12 cellular contexts compared by ENCODE assay signal in the genomic region with DNA sequence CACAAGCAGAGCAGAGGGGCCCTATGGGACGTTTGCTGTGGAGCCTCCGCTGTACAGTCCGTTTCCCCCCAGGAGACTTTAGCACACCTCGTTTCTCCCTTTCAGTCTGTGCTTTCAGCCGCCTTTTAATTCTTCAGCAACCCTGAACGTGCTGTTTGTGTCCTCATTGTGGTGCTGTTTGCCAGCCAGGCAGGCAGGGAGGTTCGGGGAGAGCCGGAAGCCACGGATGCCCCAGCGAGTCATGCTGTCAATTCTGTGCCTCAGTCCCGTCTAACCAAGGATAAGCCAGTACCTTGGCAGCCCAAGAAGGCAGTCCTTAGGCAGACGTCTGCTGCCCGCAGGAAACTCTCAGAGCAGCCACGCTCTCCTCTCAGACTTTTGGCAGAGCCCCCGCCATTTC.
DNase-seq lines count a peak whose midpoint lies in the region; ATAC-seq and TF ChIP-seq lines count a peak whose summit lies in the region.
"Had no signal": no experiment of that assay in that cellular context is flagged by ENCODE, and none has a peak within 500 bp of the region (broad histone marks: within the 10 kb centered on the region; RNA-seq: fewer than 3 reads in every experiment).

No MANE protein-coding gene starts in this region.

- H3K27me3 Mint-ChIP-seq in HFFc6 (ENCODE audit: insufficient read depth) = peaks cover 11% of the 10 kb centered on the region

- no peaks in the 10 kb centered on the region; the same call in 1 of the 2 replicates for H3K9me3 Mint-ChIP-seq in HFFc6

- no peak for ATAC-seq in GM21786 (IDR thresholded peaks at IDR 0.05; ENCODE audit: unreplicated experiment)

- H3K36me3 Mint-ChIP-seq in HFFc6 (ENCODE audit: low read depth) = peaks cover 6% of the 10 kb centered on the region; the same call in 1 of the 2 replicates

- H3K4me3 Mint-ChIP-seq in HFFc6 = no peak overlapping the region
- H3K4me3 Mint-ChIP-seq: naive B cell had no signal

- TF ChIP-seq CTCF in HFFc6 (IDR thresholded peaks at IDR 0.05) = no peak

- no peak overlapping the region for H3K27ac Mint-ChIP-seq in HFFc6
- H3K27ac Mint-ChIP-seq: naive B cell had no signal

- peaks cover 33% of the 10 kb centered on the region for H3K4me1 Mint-ChIP-seq in HFFc6 (ENCODE audit: low read depth)
- H3K4me1 Mint-ChIP-seq: naive B cell had no signal

- DNase-seq in A172 (ENCODE audit: low spot score) = peak; percentile 39
- peak; percentile 31 for DNase-seq in LHCN-M2 (ENCODE audit: low read depth)
- DNase-seq in dermis blood vessel endothelial cell = peak; percentile 59
- peak; percentile 17 for DNase-seq in midbrain (lab: John Stamatoyannopoulos, UW)
- DNase-seq in NCI-H524 treated with DMSO at 0.1 percent for 48 hours (lab: John Stamatoyannopoulos, UW) = no peak
- no peak for DNase-seq in dedifferentiated amniotic fluid mesenchymal stem cell (ENCODE audit: extremely low spot score)
- no peak for DNase-seq in HFFc6
- DNase-seq: activated T-cell treated with anti-CD3 and anti-CD28 coated beads, Interleukin-2, amount 50 U/mL, for 1 hour; glutamatergic neuron; naive B cell; NCI-H1694 had no signal

Comparison
In these comparisons a context has a peak if more than half of its experiments do, and no peak if none do; other contexts are left out.
1. DNase-seq: peak in A172 (single experiment), LHCN-M2 (single experiment), dermis blood vessel endothelial cell (single experiment) and midbrain (single experiment); none in NCI-H524 treated with DMSO at 0.1 percent for 48 hours (single experiment), dedifferentiated amniotic fluid mesenchymal stem cell (single experiment) and HFFc6 (single experiment).